32 cellular contexts compared by ENCODE assay signal in the genomic region with DNA sequence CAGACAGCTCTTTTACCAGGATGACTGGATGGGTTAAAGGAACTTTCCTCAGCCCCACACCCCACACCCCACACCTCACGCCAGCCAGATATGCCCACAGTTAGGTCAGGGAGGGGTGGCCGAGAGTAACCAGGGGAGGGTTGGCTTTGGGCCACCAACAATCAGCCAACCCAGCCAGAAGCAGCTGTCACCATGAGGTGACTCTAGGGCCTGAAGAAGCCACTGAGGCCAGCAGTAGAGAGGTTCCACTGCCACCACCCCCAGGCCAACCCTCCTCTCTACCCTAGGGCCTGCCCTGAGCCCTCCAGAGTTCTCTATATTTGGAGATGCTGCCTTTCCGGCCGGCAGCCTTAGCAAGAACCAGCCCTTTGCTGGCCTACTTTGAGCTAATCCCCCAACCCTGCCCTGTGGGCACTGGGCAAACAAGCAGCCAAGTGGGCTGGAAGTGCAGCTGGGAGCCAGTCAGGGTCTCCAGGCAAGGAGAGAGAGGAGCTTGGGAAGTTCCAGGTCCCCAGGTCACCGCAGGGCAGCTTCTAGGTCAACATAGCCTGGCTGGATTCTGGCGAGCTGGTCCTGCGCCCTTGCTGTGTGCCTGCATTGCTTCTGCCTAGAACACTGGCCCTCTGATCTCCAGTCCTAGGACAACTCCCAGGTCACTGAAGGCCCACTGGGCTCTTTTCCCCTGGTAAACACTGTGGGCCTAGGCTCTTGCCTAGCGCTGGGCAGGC. TPM values are rescaled to one million over a fixed set of nuclear protein-coding genes. Genes with fewer than 3 reads are reported as not detected.
"Had no signal": no experiment of that assay in that cellular context is flagged by ENCODE, and none has a peak within 500 bp of the region (broad histone marks: within the 10 kb centered on the region; RNA-seq: fewer than 3 reads in every experiment).

No MANE protein-coding gene starts in this region.

- H3K36me3 Mint-ChIP-seq: naive B cell; natural killer cell treated with Interleukin-12 subunit alpha and Interleukin-12 subunit beta and Interleukin-15 and Interleukin-18, amount 100 ng/mL, for 72 hours; stimulated activated effector memory CD8-positive, alpha-beta T cell treated with anti-CD3 and anti-CD28 coated beads, Interleukin-12 subunit alpha, Interleukin-12 subunit beta, amount 100 ng/mL, for 72 hours; type B pancreatic cell had no signal

- H3K9me3 ChIP-seq: right lobe of liver, thyroid gland had no signal

- H3K36me3 ChIP-seq: esophagus squamous epithelium, heart right ventricle, lower lobe of right lung, right lobe of liver, stomach, thyroid gland had no signal

- H3K27ac ChIP-seq: esophagus squamous epithelium, heart right ventricle, lower lobe of right lung, right lobe of liver, stomach, thyroid gland had no signal

- H3K27me3 Mint-ChIP-seq: type B pancreatic cell had no signal

- H3K4me3 ChIP-seq: esophagus squamous epithelium, heart right ventricle, lower lobe of right lung, right lobe of liver, stomach, thyroid gland had no signal

- H3K27ac Mint-ChIP-seq: effector memory CD8-positive, alpha-beta T cell; stimulated activated effector memory CD8-positive, alpha-beta T cell treated with anti-CD3 and anti-CD28 coated beads, Interleukin-12 subunit alpha, Interleukin-12 subunit beta, amount 100 ng/mL, for 72 hours; type B pancreatic cell had no signal

- H3K9me3 Mint-ChIP-seq: natural killer cell treated with Interleukin-12 subunit alpha and Interleukin-12 subunit beta and Interleukin-15 and Interleukin-18, amount 100 ng/mL, for 72 hours; stimulated activated effector memory CD8-positive, alpha-beta T cell treated with anti-CD3 and anti-CD28 coated beads, Interleukin-12 subunit alpha, Interleukin-12 subunit beta, amount 100 ng/mL, for 72 hours; type B pancreatic cell had no signal

- H3K27me3 ChIP-seq: right lobe of liver, thyroid gland had no signal

- FAIRE-seq: endometrium, islet of Langerhans, urothelium cell line had no signal

- DNase-seq: cortex of kidney; effector memory CD8-positive, alpha-beta T cell; erythroblast; esophagus squamous epithelium; foreskin melanocyte; glutamatergic neuron; heart right ventricle; hippocampal formation; left colon; left ventricle myocardium superior; naive B cell; retina; right lobe of liver; stimulated activated CD4-positive, alpha-beta T cell treated with anti-CD3 and anti-CD28 coated beads, Interleukin-4, amount 100 ng/mL, for 24 hours; stimulated activated naive CD4-positive, alpha-beta T cell treated with Interleukin-2 at 50 U/mL for 16 hours; stomach; thyroid gland had no signal

- H3K4me3 Mint-ChIP-seq: effector memory CD8-positive, alpha-beta T cell; natural killer cell treated with Interleukin-12 subunit alpha and Interleukin-12 subunit beta and Interleukin-15 and Interleukin-18, amount 100 ng/mL, for 72 hours; neural crest cell; stimulated activated effector memory CD8-positive, alpha-beta T cell treated with anti-CD3 and anti-CD28 coated beads, Interleukin-12 subunit alpha, Interleukin-12 subunit beta, amount 100 ng/mL, for 72 hours; type B pancreatic cell had no signal

- ATAC-seq: effector memory CD8-positive, alpha-beta T cell; heart right ventricle; left colon; left ventricle myocardium superior; lower lobe of right lung; natural killer cell treated with Interleukin-12 subunit alpha and Interleukin-12 subunit beta and Interleukin-15 and Interleukin-18, amount 100 ng/mL, for 72 hours; right lobe of liver; stimulated activated effector memory CD8-positive, alpha-beta T cell treated with anti-CD3 and anti-CD28 coated beads, Interleukin-12 subunit alpha, Interleukin-12 subunit beta, amount 100 ng/mL, for 72 hours had no signal

- H3K4me1 Mint-ChIP-seq: naive B cell; neural crest cell; stimulated activated effector memory CD8-positive, alpha-beta T cell treated with anti-CD3 and anti-CD28 coated beads, Interleukin-12 subunit alpha, Interleukin-12 subunit beta, amount 100 ng/mL, for 72 hours had no signal

RNA-seq across cellular contexts. Expression of gene SYT8, which starts 12.0 kb away (rescaled TPM):
- total RNA-seq: heart right ventricle; left ventricle myocardium superior; mesenteric fat pad; natural killer cell treated with Interleukin-12 subunit alpha and Interleukin-12 subunit beta and Interleukin-15 and Interleukin-18, amount 100 ng/mL, for 72 hours; neural crest cell; pulmonary artery endothelial cell; skeletal muscle tissue; subcutaneous adipose tissue; temporal lobe; thyroid gland had no signal
- polyA plus RNA-seq: heart right ventricle had no signal

RNA-seq across cellular contexts. Expression of gene TNNI2, which starts 16.0 kb away (rescaled TPM):
- total RNA-seq: dermis microvascular lymphatic vessel endothelial cell, kidney epithelial cell, left ventricle myocardium superior, neural crest cell, pulmonary artery endothelial cell, temporal lobe, thyroid gland had no signal

RNA-seq across cellular contexts. Expression of gene LSP1, which starts 30.1 kb away (rescaled TPM):
- total RNA-seq: kidney epithelial cell, neural crest cell, pulmonary artery endothelial cell had no signal
